ENCODE assay signal across 32 cellular contexts in the genomic region with DNA sequence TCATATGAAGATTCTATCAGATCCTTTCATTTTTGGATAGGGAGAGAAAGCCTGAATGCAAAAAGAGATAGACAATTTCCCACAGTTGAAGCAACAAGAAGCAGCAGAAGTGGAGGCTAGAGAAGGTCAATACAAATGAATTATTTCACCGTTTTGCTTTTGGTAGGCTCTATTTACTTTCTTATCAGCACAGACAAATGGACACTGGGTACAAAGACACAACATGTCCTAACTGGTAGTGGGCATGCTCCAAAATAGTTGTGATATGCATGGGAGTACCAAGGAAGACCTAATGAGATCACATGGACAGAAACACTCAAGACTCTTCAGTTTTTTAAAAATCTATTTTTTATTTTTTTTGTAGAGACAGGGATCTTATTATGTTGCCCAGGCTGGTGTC.
"Had no signal": no experiment of that assay in that cellular context is flagged by ENCODE, and none has a peak within 500 bp of the region (broad histone marks: within the 10 kb centered on the region; RNA-seq: fewer than 3 reads in every experiment).

No MANE protein-coding gene starts in this region.

- H3K4me1 ChIP-seq: colonic mucosa, esophagus squamous epithelium, gastroesophageal sphincter had no signal

- H3K4me3 Mint-ChIP-seq: activated CD4-positive, alpha-beta memory T cell treated with anti-CD3 and anti-CD28 coated beads for 36 hours; activated CD4-positive, alpha-beta T cell treated with anti-CD3 and anti-CD28 coated beads for 36 hours; activated CD4-positive, alpha-beta T cell treated with anti-CD3 and anti-CD28 coated beads, Interleukin-2, amount 10 ng/mL, durations not matched to agents 24 days and 14 days; activated CD8-positive, alpha-beta memory T cell treated with anti-CD3 and anti-CD28 coated beads, Interleukin-2, amount 10 ng/mL, durations not matched to agents 7 days and 5 days; activated CD8-positive, alpha-beta T cell treated with anti-CD3 and anti-CD28 coated beads, Interleukin-2, amount 10 ng/mL, durations not matched to agents 7 days and 5 days; activated naive CD8-positive, alpha-beta T cell; activated T-helper 1 cell treated with anti-CD3 and anti-CD28 coated beads, Interleukin-12 subunit alpha, Interleukin-12 subunit beta, Interleukin-2, Interleukin-4 antibody, amounts not matched to agents 30 ng/mL and 10 ng/mL and 1 ng/mL, durations not matched to agents 14 hours and 24 hours and 36 hours; T-helper 17 cell; T-helper 2 cell treated with Interferon-gamma antibody and Interleukin-4, amounts not matched to agents 5 μg/mL and 100 μg/mL, for 36 hours had no signal

- H3K4me3 ChIP-seq: colonic mucosa, esophagus squamous epithelium, gastroesophageal sphincter had no signal

- FAIRE-seq: astrocyte, endometrium had no signal

- H3K9me3 Mint-ChIP-seq: activated T-helper 1 cell treated with anti-CD3 and anti-CD28 coated beads, Interleukin-12 subunit alpha, Interleukin-12 subunit beta, Interleukin-2, Interleukin-4 antibody, amounts not matched to agents 30 ng/mL and 10 ng/mL and 1 ng/mL, durations not matched to agents 14 hours and 24 hours and 36 hours had no signal

- H3K27ac Mint-ChIP-seq: activated CD4-positive, alpha-beta memory T cell treated with anti-CD3 and anti-CD28 coated beads for 36 hours; activated CD4-positive, alpha-beta T cell treated with anti-CD3 and anti-CD28 coated beads for 36 hours; activated CD4-positive, alpha-beta T cell treated with anti-CD3 and anti-CD28 coated beads, Interleukin-2, amount 10 ng/mL, durations not matched to agents 24 days and 14 days; activated CD8-positive, alpha-beta memory T cell treated with anti-CD3 and anti-CD28 coated beads, Interleukin-2, amount 10 ng/mL, durations not matched to agents 7 days and 5 days; activated CD8-positive, alpha-beta T cell treated with anti-CD3 and anti-CD28 coated beads, Interleukin-2, amount 10 ng/mL, durations not matched to agents 7 days and 5 days; activated naive CD8-positive, alpha-beta T cell; activated T-helper 1 cell treated with anti-CD3 and anti-CD28 coated beads, Interleukin-12 subunit alpha, Interleukin-12 subunit beta, Interleukin-2, Interleukin-4 antibody, amounts not matched to agents 30 ng/mL and 10 ng/mL and 1 ng/mL, durations not matched to agents 14 hours and 24 hours and 36 hours; activated T-helper 2 cell treated with anti-CD3 and anti-CD28 coated beads, Interferon-gamma antibody, Interleukin-2, Interleukin-4, amounts not matched to agents 10 μg/mL and 5 μg/mL and 100 μg/mL, durations not matched to agents 14 hours and 24 hours and 36 hours; T-helper 17 cell; T-helper 2 cell treated with Interferon-gamma antibody and Interleukin-4, amounts not matched to agents 5 μg/mL and 100 μg/mL, for 36 hours had no signal

- H3K27ac ChIP-seq: brain microvascular endothelial cell, colonic mucosa, esophagus squamous epithelium, gastroesophageal sphincter, WERI-Rb-1 had no signal

- H3K27me3 ChIP-seq: brain microvascular endothelial cell, colonic mucosa, esophagus squamous epithelium, gastroesophageal sphincter had no signal

- H3K4me1 Mint-ChIP-seq: activated CD4-positive, alpha-beta T cell treated with anti-CD3 and anti-CD28 coated beads for 36 hours; activated CD8-positive, alpha-beta memory T cell treated with anti-CD3 and anti-CD28 coated beads, Interleukin-2, amount 10 ng/mL, durations not matched to agents 7 days and 5 days had no signal

- ATAC-seq: activated CD4-positive, alpha-beta T cell treated with anti-CD3 and anti-CD28 coated beads for 36 hours; activated CD8-positive, alpha-beta memory T cell treated with anti-CD3 and anti-CD28 coated beads, Interleukin-2, amount 10 ng/mL, durations not matched to agents 7 days and 5 days; activated CD8-positive, alpha-beta T cell treated with anti-CD3 and anti-CD28 coated beads, Interleukin-2, amount 10 ng/mL, durations not matched to agents 7 days and 5 days; gastroesophageal sphincter; T-helper 17 cell had no signal

- DNase-seq: activated CD4-positive, alpha-beta memory T cell treated with anti-CD3 and anti-CD28 coated beads for 36 hours; activated CD4-positive, alpha-beta T cell treated with anti-CD3 and anti-CD28 coated beads for 36 hours; activated CD4-positive, alpha-beta T cell treated with anti-CD3 and anti-CD28 coated beads, Interleukin-2, amount 10 ng/mL, durations not matched to agents 24 days and 14 days; activated CD4-positive, CD25-positive, alpha-beta regulatory T cell; activated CD4-positive, CD25-positive, alpha-beta regulatory T cell treated with anti-CD3 and anti-CD28 coated beads, Interleukin-2, amount 50 U/mL, for 72 hours; activated CD8-positive, alpha-beta memory T cell treated with anti-CD3 and anti-CD28 coated beads, Interleukin-2, amount 10 ng/mL, durations not matched to agents 7 days and 5 days; activated CD8-positive, alpha-beta memory T cell treated with anti-CD3 and anti-CD28 coated beads, Interleukin-2, amount 50 U/mL, for 4 hours; activated CD8-positive, alpha-beta T cell treated with anti-CD3 and anti-CD28 coated beads, Interleukin-2, amount 10 ng/mL, durations not matched to agents 7 days and 5 days; activated effector memory CD4-positive, alpha-beta T cell treated with anti-CD3 and anti-CD28 coated beads, Interleukin-2, amount 50 U/mL, for 16 hours; activated naive CD4-positive, alpha-beta T cell treated with anti-CD3 and anti-CD28 coated beads, Interleukin-2, amount 50 U/mL, for 16 hours; activated T-cell treated with anti-CD3 and anti-CD28 coated beads, Interleukin-2, amount 50 U/mL, for 1 hour; activated T-cell treated with anti-CD3 and anti-CD28 coated beads, Interleukin-2, amount 50 U/mL, for 48 hours; amniotic stem cell; anterior cingulate cortex; brain microvascular endothelial cell; caudate nucleus; colonic mucosa; effector CD8-positive, alpha-beta T cell; erythroblast; esophagus squamous epithelium; foreskin melanocyte; T-helper 1 cell; T-helper 17 cell; T1000; WERI-Rb-1 had no signal

- H3K9me3 ChIP-seq: colonic mucosa, esophagus squamous epithelium, gastroesophageal sphincter had no signal

- H3K27me3 Mint-ChIP-seq: activated CD4-positive, alpha-beta memory T cell treated with anti-CD3 and anti-CD28 coated beads for 36 hours; activated CD4-positive, alpha-beta T cell treated with anti-CD3 and anti-CD28 coated beads for 36 hours; activated CD4-positive, alpha-beta T cell treated with anti-CD3 and anti-CD28 coated beads, Interleukin-2, amount 10 ng/mL, durations not matched to agents 24 days and 14 days; activated CD8-positive, alpha-beta memory T cell treated with anti-CD3 and anti-CD28 coated beads, Interleukin-2, amount 10 ng/mL, durations not matched to agents 7 days and 5 days; activated naive CD8-positive, alpha-beta T cell; T-helper 17 cell had no signal
